10 cellular contexts compared by ENCODE assay signal in the genomic region with DNA sequence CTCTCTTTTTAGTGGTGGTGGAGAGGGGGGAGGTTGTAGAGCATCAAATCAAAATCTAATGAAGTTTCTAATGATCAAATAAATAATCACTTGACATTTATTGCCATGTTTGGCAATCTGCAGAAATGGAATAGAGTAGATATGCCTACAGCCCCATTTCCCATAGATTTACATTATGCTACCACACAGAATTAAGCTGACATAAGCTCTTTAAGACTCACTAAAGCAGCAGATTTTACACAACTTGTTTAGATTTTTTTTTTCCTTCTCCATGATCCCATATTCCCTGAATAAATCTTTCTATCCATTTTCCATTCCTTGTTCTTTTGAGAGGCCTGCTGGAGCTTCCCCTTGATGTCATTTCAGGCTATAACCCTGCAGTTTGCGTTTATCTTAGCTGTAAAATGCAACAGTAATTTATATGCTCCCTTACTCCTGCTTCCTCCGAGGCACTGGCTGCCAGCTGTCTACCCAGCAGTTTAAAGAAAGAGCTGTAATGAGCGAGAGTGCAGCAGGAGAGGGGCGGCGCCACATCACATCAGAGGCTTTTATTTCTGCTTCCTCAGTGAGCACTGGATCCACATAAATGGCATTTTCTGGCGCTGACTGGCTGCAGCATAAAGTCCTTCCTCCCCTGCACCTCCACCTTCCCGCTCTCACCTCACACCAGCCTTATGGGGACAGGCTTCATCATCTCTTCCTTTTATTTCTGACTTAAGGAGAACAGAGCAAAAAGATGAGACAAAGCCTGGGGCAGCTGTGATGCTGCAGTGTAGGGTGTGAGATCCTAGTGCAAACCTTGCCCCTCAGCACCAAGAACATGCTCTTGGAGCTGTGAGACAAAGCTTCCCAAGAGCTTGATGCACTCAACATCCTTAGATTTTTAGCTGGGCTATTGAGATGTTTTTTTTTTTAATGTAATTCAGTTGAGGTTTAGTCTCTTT.
DNase-seq lines count a peak whose midpoint lies in the region; ATAC-seq, FAIRE-seq and TF ChIP-seq lines count a peak whose summit lies in the region.
"Had no signal": no experiment of that assay in that cellular context is flagged by ENCODE, and none has a peak within 500 bp of the region (broad histone marks: within the 10 kb centered on the region; RNA-seq: fewer than 3 reads in every experiment).

No MANE protein-coding gene starts in this region.

- no peaks in the 10 kb centered on the region for H3K79me2 ChIP-seq in hepatocyte

- no peaks in the 10 kb centered on the region for H3K9me3 ChIP-seq in hepatocyte (ENCODE audit: low read depth)
- H3K9me3 ChIP-seq in small intestine (ENCODE audit: control insufficient read depth, low read depth): no peaks in the 10 kb centered on the region
- no peaks in the 10 kb centered on the region for H3K9me3 ChIP-seq in testis

- H3K36me3 ChIP-seq in hepatocyte (replicated peaks; ENCODE audit: insufficient read depth, low read depth) (no peaks in the 10 kb centered on the region), small intestine (ENCODE audit: control insufficient read depth in 2 of 2, insufficient read depth in 2 of 2, low read length in 2 of 2) (no peaks in the 10 kb centered on the region), testis (ENCODE audit: low read depth, missing control alignments) (no peaks in the 10 kb centered on the region)

- H3K27me3 ChIP-seq in hepatocyte (no peaks in the 10 kb centered on the region), small intestine (ENCODE audit: control insufficient read depth in 2 of 2, insufficient read depth in 2 of 2, low read length in 2 of 2) (no peaks in the 10 kb centered on the region), testis (no peaks in the 10 kb centered on the region)

- H3K4me3 ChIP-seq in hepatocyte (no peak overlapping the region), small intestine (ENCODE audit: low read depth in 1 of 2, low read length in 2 of 2) (no peak overlapping the region), testis (no peak overlapping the region)

- peak; percentile 38 for DNase-seq in NCI-H1092 (lab: John Stamatoyannopoulos, UW)
- DNase-seq in RPMI7951 (ENCODE audit: low read depth): peak; percentile 47
- peak; percentile 40 for DNase-seq in hepatocyte (ENCODE audit: low spot score)
- DNase-seq in small intestine: peak; percentile 13
- no peak for DNase-seq in stimulated activated CD8-positive, alpha-beta memory T cell treated with anti-CD3 and anti-CD28 coated beads, Interleukin-4, amount 100 ng/mL, for 48 hours
- no peak for DNase-seq in testis
- DNase-seq in AG08395 (ENCODE audit: low spot score): no peak
- DNase-seq: stimulated activated CD4-positive, alpha-beta T cell treated with anti-CD3 and anti-CD28 coated beads, Interleukin-2, amount 100 ng/mL, for 48 hours had no signal

- intact Hi-C loops in testis (cut with DNase I; ENCODE audit: low total_unique reads): no loop called here

- H2AFZ ChIP-seq in hepatocyte: no peak overlapping the region

- no peak for TF ChIP-seq POLR2A in testis (IDR thresholded peaks at IDR 0.05)

- no peak for ATAC-seq in HG03139 (IDR thresholded peaks at IDR 0.05; ENCODE audit: unreplicated experiment)

- H3K4me1 ChIP-seq in hepatocyte (ENCODE audit: insufficient read depth): peaks cover 16% of the 10 kb centered on the region
- H3K4me1 ChIP-seq in small intestine (ENCODE audit: control insufficient read depth in 2 of 2, insufficient read depth in 1 of 2, low read depth in 1 of 2, low read length in 1 of 2): no peaks in the 10 kb centered on the region
- no peaks in the 10 kb centered on the region for H3K4me1 ChIP-seq in testis

- no peak overlapping the region for H3K27ac ChIP-seq in hepatocyte
- no peak overlapping the region for H3K27ac ChIP-seq in small intestine (ENCODE audit: low read depth in 1 of 2, low read length in 1 of 2)
- no peak overlapping the region for H3K27ac ChIP-seq in testis

- FAIRE-seq in small intestine (lab: Jason Lieb, UNC): no peak
- FAIRE-seq: GM12892 had no signal

- no peaks in the 10 kb centered on the region for H3K9me2 ChIP-seq in hepatocyte (replicated peaks; ENCODE audit: insufficient read depth)

- peak overlapping the region; percentile 32 for H3K4me2 ChIP-seq in hepatocyte

- TF ChIP-seq CTCF in hepatocyte (IDR thresholded peaks at IDR 0.05; ENCODE audit: poor library complexity) (no peak), testis (IDR thresholded peaks at IDR 0.05) (no peak)

- 23% methylated on average over 7 of the region's 7 CpGs for WGBS in hepatocyte (ENCODE audit: low lambda C conversion rate, missing lambda C conversion rate)
- WGBS in small intestine, 3 donors: 9 to 32% (median 27%) methylated on average over 7 of the region's 7 CpGs
- WGBS in testis, 2 donors: 61 to 64% methylated on average over 7 of the region's 7 CpGs

- H4K20me1 ChIP-seq in hepatocyte (ENCODE audit: insufficient read depth, poor library complexity, severe bottlenecking): no peaks in the 10 kb centered on the region

Comparison
In these comparisons a context has a peak if more than half of its experiments do, and no peak if none do; other contexts are left out.
1. DNase-seq: peak in NCI-H1092 (single experiment), RPMI7951 (single experiment), hepatocyte (single experiment) and small intestine (single experiment); none in stimulated activated CD8-positive, alpha-beta memory T cell treated with anti-CD3 and anti-CD28 coated beads, Interleukin-4, amount 100 ng/mL, for 48 hours (single experiment), testis (single experiment) and AG08395 (single experiment).